Comparison of ENCODE assay signal across 2 cellular contexts in genomic region chr14:94728440-94728839, GRCh38. TPM values are rescaled to one million over a fixed set of nuclear protein-coding genes. Genes with fewer than 3 reads are reported as not detected.
"Had no signal": no experiment of that assay in that cellular context is flagged by ENCODE, and none has a peak within 500 bp of the region (broad histone marks: within the 10 kb centered on the region; RNA-seq: fewer than 3 reads in every experiment).

No MANE protein-coding gene starts in this region.

RNA-seq across cellular contexts. Expression of gene GSC, which starts 41.5 kb away (rescaled TPM):
- total RNA-seq: G401, GM12878 had no signal
- polyA plus RNA-seq: GM12878 had no signal
